In the genomic region with DNA sequence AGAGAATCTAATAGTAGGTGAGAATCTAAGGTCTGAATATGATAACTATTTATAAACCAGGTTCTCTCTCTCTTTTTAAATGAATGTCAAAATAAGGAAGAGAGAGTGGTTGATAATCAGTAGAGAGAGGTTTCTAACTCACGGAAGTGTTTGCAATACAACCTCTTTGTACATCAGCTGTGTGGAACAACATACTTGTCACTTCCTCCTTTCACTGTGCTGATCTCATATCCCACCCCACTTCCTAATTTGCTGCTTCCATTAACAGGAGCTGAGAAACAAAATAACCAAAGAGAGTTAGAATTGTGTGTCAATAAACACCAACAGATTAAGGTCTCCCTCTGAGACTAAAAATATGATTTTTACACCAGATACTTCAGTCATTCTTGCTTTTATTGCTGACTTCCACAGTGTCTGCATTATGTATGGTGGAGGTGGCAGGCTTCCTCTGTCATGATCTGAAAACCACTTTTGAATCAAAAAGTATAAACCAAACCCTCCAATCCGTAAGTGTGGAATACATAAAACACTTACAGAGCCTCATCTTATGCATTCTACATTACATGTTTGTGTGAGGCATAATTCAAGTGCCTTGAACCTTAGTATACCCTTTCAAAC, we compare ENCODE assay signal across 8 cellular contexts. TPM values are rescaled to one million over a fixed set of nuclear protein-coding genes. Genes with fewer than 3 reads are reported as not detected.
A peak's percentile ranks its signal among the peaks of the same experiment; 100 is the strongest.
DNase-seq lines count a peak whose midpoint lies in the region; ATAC-seq and TF ChIP-seq lines count a peak whose summit lies in the region.

No MANE protein-coding gene starts in this region.

- no peak overlapping the region for H3K27ac ChIP-seq in HEK293 (ENCODE audit: extremely low read depth, low read depth, low read length)
- peak overlapping the region; percentile 26 to 27 for H3K27ac ChIP-seq in uterus

- no peaks in the 10 kb centered on the region for H3K27me3 ChIP-seq in uterus

- CTCF ChIA-PET in HEK293 (lab: Yijun Ruan, JAX), result interaction anchor here (0.5 to 1.2 kb wide), 3 partner anchors 9 to 485 kb away, joined by 3 to 5 read pairs (median 5); no protein-coding TSS in a partner anchor

- TF ChIP-seq POLR2A in uterus (IDR thresholded peaks at IDR 0.05), result no peak

- H3K9me3 ChIP-seq in HEK293 (ENCODE audit: control insufficient read depth, insufficient read depth, low read depth, low read length) (no peaks in the 10 kb centered on the region), uterus (no peaks in the 10 kb centered on the region)

- H3K4me3 ChIP-seq in HEK293 (ENCODE audit: low read depth, low read length), result no peak overlapping the region
- no peak overlapping the region for H3K4me3 ChIP-seq in uterus

- POLR2A ChIA-PET in HEK293 (lab: Yijun Ruan, JAX), result interaction anchor here (1.4 kb wide), 1 partner anchor 25 kb away, joined by 3 read pairs; a partner anchor contains a TSS

- ATAC-seq in GM18508 (IDR thresholded peaks at IDR 0.05; ENCODE audit: insufficient read depth, unreplicated experiment) (peak; percentile 80), Right ventricle myocardium superior (ENCODE audit: poor library complexity) (peak; percentile 69)

- DNase-seq in NCI-H69 (lab: John Stamatoyannopoulos, UW), result peak; percentile 7
- DNase-seq in Right ventricle myocardium superior, result no peak
- DNase-seq in uterus, result no peak
- no peak for DNase-seq in dedifferentiated amniotic fluid mesenchymal stem cell (ENCODE audit: extremely low spot score)
- DNase-seq in NCI-H510A (lab: John Stamatoyannopoulos, UW), result no peak
- no peak for DNase-seq in NCI-H2227 (lab: John Stamatoyannopoulos, UW; ENCODE audit: unreplicated experiment)

- TF ChIP-seq CTCF in HEK293 (tag by site-specific recombination; IDR thresholded peaks at IDR 0.05) (no peak), uterus (IDR thresholded peaks at IDR 0.05) (no peak)

- intact Hi-C loops in Right ventricle myocardium superior (cut with DNase I), result no loop called here
- intact Hi-C loops in uterus (cut with DNase I; ENCODE audit: low total_unique reads), result no loop called here

- H3K36me3 ChIP-seq in HEK293 (ENCODE audit: control insufficient read depth in 2 of 2, insufficient read depth in 1 of 2, low read length in 2 of 2), result no peaks in the 10 kb centered on the region; a peak in 1 of 3 replicates
- H3K36me3 ChIP-seq in uterus, result no peaks in the 10 kb centered on the region

- H3K4me1 ChIP-seq in HEK293 (ENCODE audit: control insufficient read depth, insufficient read depth, low read length) (peaks cover 49% of the 10 kb centered on the region), uterus (peaks cover 0 to 13% of the 10 kb centered on the region in 2 donors)

TF ChIP-seq in HEK293, 187 proteins besides CTCF, POLR2A, EP300 and RAD21:
- TF ChIP-seq MZF1 (tag by site-specific recombination; IDR thresholded peaks at IDR 0.05; ENCODE audit: borderline replicate concordance), result no peak
- peak; percentile 57; the same call in 1 of the 2 replicates for TF ChIP-seq OSR2 (tag by site-specific recombination; IDR thresholded peaks at IDR 0.05)
- TF ChIP-seq, protein P1, sequence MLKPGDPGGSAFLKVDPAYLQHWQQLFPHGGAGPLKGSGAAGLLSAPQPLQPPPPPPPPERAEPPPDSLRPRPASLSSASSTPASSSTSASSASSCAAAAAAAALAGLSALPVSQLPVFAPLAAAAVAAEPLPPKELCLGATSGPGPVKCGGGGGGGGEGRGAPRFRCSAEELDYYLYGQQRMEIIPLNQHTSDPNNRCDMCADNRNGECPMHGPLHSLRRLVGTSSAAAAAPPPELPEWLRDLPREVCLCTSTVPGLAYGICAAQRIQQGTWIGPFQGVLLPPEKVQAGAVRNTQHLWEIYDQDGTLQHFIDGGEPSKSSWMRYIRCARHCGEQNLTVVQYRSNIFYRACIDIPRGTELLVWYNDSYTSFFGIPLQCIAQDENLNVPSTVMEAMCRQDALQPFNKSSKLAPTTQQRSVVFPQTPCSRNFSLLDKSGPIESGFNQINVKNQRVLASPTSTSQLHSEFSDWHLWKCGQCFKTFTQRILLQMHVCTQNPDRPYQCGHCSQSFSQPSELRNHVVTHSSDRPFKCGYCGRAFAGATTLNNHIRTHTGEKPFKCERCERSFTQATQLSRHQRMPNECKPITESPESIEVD (tag by site-specific recombination; IDR thresholded peaks at IDR 0.05), result peak; percentile 39
- TF ChIP-seq ZNF624 (tag by site-specific recombination; IDR thresholded peaks at IDR 0.05), result no peak
- TF ChIP-seq ZNF660 (tag by site-specific recombination; IDR thresholded peaks at IDR 0.05), result peak; percentile 37; the same call in 1 of the 2 replicates
- peak; percentile 26; the same call in 1 of the 2 replicates for TF ChIP-seq ZNF629 (tag by site-specific recombination; IDR thresholded peaks at IDR 0.05)
- peak; percentile 67 for TF ChIP-seq PRDM1 (tag by site-specific recombination; IDR thresholded peaks at IDR 0.05)
- TF ChIP-seq ZNF670 (tag by site-specific recombination; IDR thresholded peaks at IDR 0.05; ENCODE audit: low read depth), result no peak

RNA-seq across cellular contexts. Expression of a gene that starts 25.0 kb away (rescaled TPM):
- 21.4 TPM for total RNA-seq in Right ventricle myocardium superior
- 10 to 100 TPM; 24.8 to 61.0 (median 29.6) TPM for total RNA-seq in uterus
